22 cellular contexts compared by ENCODE assay signal in genomic region chr1:97886199-97886598, GRCh38. TPM values are rescaled to one million over a fixed set of nuclear protein-coding genes. Genes with fewer than 3 reads are reported as not detected.
DNase-seq lines count a peak whose midpoint lies in the region; ATAC-seq, FAIRE-seq and TF ChIP-seq lines count a peak whose summit lies in the region.
"Had no signal": no experiment of that assay in that cellular context is flagged by ENCODE, and none has a peak within 500 bp of the region (broad histone marks: within the 10 kb centered on the region; RNA-seq: fewer than 3 reads in every experiment).

No MANE protein-coding gene starts in this region.

- no peak overlapping the region for H3K4me3 Mint-ChIP-seq in CD14-positive monocyte
- no peak overlapping the region for H3K4me3 Mint-ChIP-seq in dendritic cell treated with granulocyte-macrophage colony-stimulating factor and Interleukin-4, amounts not matched to agents 40 ng/mL and 50 ng/mL, for 4 days
- H3K4me3 Mint-ChIP-seq: CD8-positive, alpha-beta T cell; HFFc6 had no signal

- H3K4me1 ChIP-seq in lung (ENCODE audit: control insufficient read depth in 2 of 2, insufficient read depth in 2 of 2, low read length in 2 of 2): peaks cover 2 to 4% of the 10 kb centered on the region in 2 donors
- H3K4me1 ChIP-seq: A549, Caco-2, HAP-1 had no signal

- H3K27me3 Mint-ChIP-seq in CD14-positive monocyte (ENCODE audit: low read depth in 3 of 3): no peaks in the 10 kb centered on the region
- H3K27me3 Mint-ChIP-seq in dendritic cell treated with granulocyte-macrophage colony-stimulating factor and Interleukin-4, amounts not matched to agents 40 ng/mL and 50 ng/mL, for 4 days: no peaks in the 10 kb centered on the region
- H3K27me3 Mint-ChIP-seq: CD4-positive, CD25-positive, alpha-beta regulatory T cell had no signal

- no peak overlapping the region for H3K27ac ChIP-seq in lung (ENCODE audit: low read depth in 1 of 2, low read length in 1 of 2)
- H3K27ac ChIP-seq: A549 had no signal

- ATAC-seq in lung (ENCODE audit: insufficient read depth, low FRiP score) (no peak), GM18505 (IDR thresholded peaks at IDR 0.05; ENCODE audit: unreplicated experiment) (no peak)
- ATAC-seq: A549; CD8-positive, alpha-beta T cell had no signal

- no peak for DNase-seq in CD14-positive monocyte (ENCODE audit: low spot score)
- DNase-seq in lung (ENCODE audit: low spot score): no peak
- DNase-seq in D721Med (ENCODE audit: insufficient read length, low spot score): no peak
- no peak for DNase-seq in epidermal melanocyte (ENCODE audit: insufficient read length, low spot score)
- DNase-seq: 8988T; ACHN; AML-193; C1 segment of cervical spinal cord; Caco-2; CD4-positive, CD25-positive, alpha-beta regulatory T cell; CD8-positive, alpha-beta T cell; DMS 273 treated with DMSO at 0.1 percent for 48 hours; DMS79; GF-D8; GOT3; HFFc6 had no signal

- peaks cover 25% of the 10 kb centered on the region for H3K4me1 Mint-ChIP-seq in CD14-positive monocyte
- H3K4me1 Mint-ChIP-seq in dendritic cell treated with granulocyte-macrophage colony-stimulating factor and Interleukin-4, amounts not matched to agents 40 ng/mL and 50 ng/mL, for 4 days (ENCODE audit: low read depth): peaks cover 20% of the 10 kb centered on the region

- no peak for TF ChIP-seq POLR2A in GM18505 (IDR thresholded peaks at IDR 0.05; ENCODE audit: borderline replicate concordance, extremely low read depth, insufficient read depth, insufficient read length)

- no peaks in the 10 kb centered on the region for H3K27me3 ChIP-seq in lung (ENCODE audit: control insufficient read depth, insufficient read depth)

- no peaks in the 10 kb centered on the region for H3K36me3 ChIP-seq in lung (ENCODE audit: control insufficient read depth in 2 of 2, insufficient read depth in 2 of 2, low read length in 2 of 2)
- H3K36me3 ChIP-seq: HAP-1 had no signal

- peaks cover 0 to 2% of the 10 kb centered on the region in 2 donors for H3K9me3 ChIP-seq in lung (ENCODE audit: control insufficient read depth in 2 of 2, insufficient read depth in 1 of 2, low read length in 1 of 2)
- H3K9me3 ChIP-seq: Caco-2, HAP-1 had no signal

- peaks cover 22 to 31% of the 10 kb centered on the region in 2 donors for H3K36me3 Mint-ChIP-seq in CD14-positive monocyte
- H3K36me3 Mint-ChIP-seq in dendritic cell treated with granulocyte-macrophage colony-stimulating factor and Interleukin-4, amounts not matched to agents 40 ng/mL and 50 ng/mL, for 4 days (ENCODE audit: low read depth): peaks cover 46% of the 10 kb centered on the region

- H3K4me3 ChIP-seq in lung: peak overlapping the region; percentile 16
- H3K4me3 ChIP-seq: A549, HAP-1 had no signal

- peaks cover 9 to 20% (median 14%) of the 10 kb centered on the region in 7 donors for H3K9me3 Mint-ChIP-seq in CD14-positive monocyte
- peaks cover 30% of the 10 kb centered on the region for H3K9me3 Mint-ChIP-seq in dendritic cell treated with granulocyte-macrophage colony-stimulating factor and Interleukin-4, amounts not matched to agents 40 ng/mL and 50 ng/mL, for 4 days

- no peak for TF ChIP-seq CTCF in CD14-positive monocyte (IDR thresholded peaks at IDR 0.05)
- TF ChIP-seq CTCF in lung (IDR thresholded peaks at IDR 0.05; ENCODE audit: control extremely low read depth, extremely low read depth): no peak
- no peak for TF ChIP-seq CTCF in D721Med (IDR thresholded peaks at IDR 0.05; ENCODE audit: insufficient read depth, missing control alignments)

- no peak for FAIRE-seq in D721Med (lab: Jason Lieb, UNC)
- FAIRE-seq: A549, GM12891 had no signal

- WGBS in lung, 2 donors: 100% methylated on average over 1 of the region's 1 CpG

- intact Hi-C loops in CD14-positive monocyte (cut with micrococcal nuclease): no loop called here
- intact Hi-C loops in dendritic cell treated with granulocyte-macrophage colony-stimulating factor and Interleukin-4, amounts not matched to agents 40 ng/mL and 50 ng/mL, for 4 days (cut with micrococcal nuclease): no loop called here

- H3K27ac Mint-ChIP-seq in CD14-positive monocyte: peak overlapping the region in 5 of 7 donors; percentile 3 to 68 (median 52)
- peak overlapping the region; percentile 37 for H3K27ac Mint-ChIP-seq in dendritic cell treated with granulocyte-macrophage colony-stimulating factor and Interleukin-4, amounts not matched to agents 40 ng/mL and 50 ng/mL, for 4 days
- H3K27ac Mint-ChIP-seq: CD8-positive, alpha-beta T cell; HFFc6 had no signal

RNA-seq across cellular contexts. Expression of gene DPYD, which starts 34.6 kb away (rescaled TPM):
- polyA plus RNA-seq in CD14-positive monocyte (100 to 1,000 TPM; 144 to 171 TPM), lung (10 to 100 TPM; 17.7 to 51.0 TPM)
- 10 to 100 TPM; 97.8 to 99.3 TPM for total RNA-seq in lung
- total RNA-seq: G401 had no signal
